10 cellular contexts compared by ENCODE assay signal in genomic region chr2:241561811-241562210, GRCh38. TPM values are rescaled to one million over a fixed set of nuclear protein-coding genes. Genes with fewer than 3 reads are reported as not detected.
DNase-seq lines count a peak whose midpoint lies in the region; ATAC-seq and TF ChIP-seq lines count a peak whose summit lies in the region.
"Had no signal": no experiment of that assay in that cellular context is flagged by ENCODE, and none has a peak within 500 bp of the region (broad histone marks: within the 10 kb centered on the region; RNA-seq: fewer than 3 reads in every experiment).

No MANE protein-coding gene starts in this region.

- no peak overlapping the region for H3K27ac Mint-ChIP-seq in activated CD8-positive, alpha-beta T cell treated with anti-CD3 and anti-CD28 coated beads for 36 hours

- peaks cover 6% of the 10 kb centered on the region for H3K4me1 Mint-ChIP-seq in activated CD8-positive, alpha-beta T cell treated with anti-CD3 and anti-CD28 coated beads for 36 hours (ENCODE audit: low read depth)

- no peak overlapping the region for H3K4me3 Mint-ChIP-seq in activated CD8-positive, alpha-beta T cell treated with anti-CD3 and anti-CD28 coated beads for 36 hours

- H3K27me3 Mint-ChIP-seq in activated CD8-positive, alpha-beta T cell treated with anti-CD3 and anti-CD28 coated beads for 36 hours = peaks cover 25% of the 10 kb centered on the region

- DNase-seq in ACHN (peak; percentile 59), RKO (ENCODE audit: low spot score) (peak; percentile 29), esophagus muscularis mucosa (ENCODE audit: extremely low spot score) (no peak), mucosa of descending colon (peak; percentile 31 to 75 (median 53)), middle frontal gyrus (ENCODE audit: extremely low spot score, low spot score) (no peak), HAP-1 (ENCODE audit: low spot score in 2 of 2) (no peak)
- no peak for DNase-seq in activated CD8-positive, alpha-beta T cell treated with anti-CD3 and anti-CD28 coated beads for 36 hours
- DNase-seq: activated T-cell treated with anti-CD3 and anti-CD28 coated beads for 4 hours had no signal

- TF ChIP-seq POLR2A in esophagus muscularis mucosa (IDR thresholded peaks at IDR 0.05; ENCODE audit: low read depth) = no peak

- H3K36me3 Mint-ChIP-seq in activated CD8-positive, alpha-beta T cell treated with anti-CD3 and anti-CD28 coated beads for 36 hours (ENCODE audit: low read depth) = peaks cover 4% of the 10 kb centered on the region

- POLR2A ChIA-PET in activated CD8-positive, alpha-beta T cell treated with anti-CD3 and anti-CD28 coated beads for 36 hours (lab: Charles Lee) = no interaction called here

- CTCF ChIA-PET in activated CD8-positive, alpha-beta T cell treated with anti-CD3 and anti-CD28 coated beads for 36 hours (lab: Charles Lee) = no interaction called here

- intact Hi-C loops in esophagus muscularis mucosa (cut with DNase I) (no loop called here), mucosa of descending colon (cut with DNase I, micrococcal nuclease) (no loop called here)
- intact Hi-C loops in activated CD8-positive, alpha-beta T cell treated with anti-CD3 and anti-CD28 coated beads for 36 hours (cut with micrococcal nuclease) = no loop called here

- peak; percentile 12 for ATAC-seq in mucosa of descending colon
- no peak for ATAC-seq in activated CD8-positive, alpha-beta T cell treated with anti-CD3 and anti-CD28 coated beads for 36 hours
- no peak for ATAC-seq in GM18870 (IDR thresholded peaks at IDR 0.05; ENCODE audit: unreplicated experiment)

- no peak for TF ChIP-seq EP300 in esophagus muscularis mucosa (IDR thresholded peaks at IDR 0.05)

- no peak for TF ChIP-seq CTCF in esophagus muscularis mucosa (IDR thresholded peaks at IDR 0.05)
- no peak for TF ChIP-seq CTCF in mucosa of descending colon (IDR thresholded peaks at IDR 0.05)
- no peak for TF ChIP-seq CTCF in activated CD8-positive, alpha-beta T cell treated with anti-CD3 and anti-CD28 coated beads for 36 hours (IDR thresholded peaks at IDR 0.05)

- peaks cover 0 to 17% (median 0%) of the 10 kb centered on the region in 4 donors for H3K27me3 ChIP-seq in esophagus muscularis mucosa
- no peaks in the 10 kb centered on the region for H3K27me3 ChIP-seq in HAP-1 (ENCODE audit: low read depth)

- H3K9me3 ChIP-seq in esophagus muscularis mucosa (peaks cover 0 to 7% (median under 1%) of the 10 kb centered on the region in 4 donors), mucosa of descending colon (no peaks in the 10 kb centered on the region), HAP-1 (no peaks in the 10 kb centered on the region; the same call in 1 of the 2 replicates)

- H3K27ac ChIP-seq in esophagus muscularis mucosa (replicated peaks in 1 of 4) = peak overlapping the region in 1 of 4 donors; percentile 30
- H3K27ac ChIP-seq: BLaER1 treated with 17β-estradiol and CSF1 and Interleukin-3, amounts not matched to agents 10 nM and 100 nM had no signal

- no CpG with 5 or more reads among the region's 18 CpGs for WGBS in esophagus muscularis mucosa

- H3K4me3 ChIP-seq in esophagus muscularis mucosa (peak overlapping the region in 3 of 4 donors; percentile 1 to 30 (median 20)), mucosa of descending colon (no peak overlapping the region), HAP-1 (no peak overlapping the region)
- H3K4me3 ChIP-seq: BLaER1 treated with 17β-estradiol and CSF1 and Interleukin-3, amounts not matched to agents 10 nM and 100 nM had no signal

- in situ Hi-C loops in ACHN (cut with HindIII; ENCODE audit: low pct_ligation_motif_present, low pct_unique_long_range_greater_than_20kb, low sequenced_read_pairs) (no loop called here), HAP-1 (cut with MboI; ENCODE audit: low sequenced_read_pairs) (no loop called here)

- peaks cover 11% of the 10 kb centered on the region for H3K9me3 Mint-ChIP-seq in activated CD8-positive, alpha-beta T cell treated with anti-CD3 and anti-CD28 coated beads for 36 hours

- peaks cover 0 to 18% (median 12%) of the 10 kb centered on the region in 4 donors for H3K36me3 ChIP-seq in esophagus muscularis mucosa
- no peaks in the 10 kb centered on the region for H3K36me3 ChIP-seq in mucosa of descending colon (ENCODE audit: low read depth)
- no peaks in the 10 kb centered on the region for H3K36me3 ChIP-seq in HAP-1 (replicated peaks)
- H3K36me3 ChIP-seq: BLaER1 treated with 17β-estradiol and CSF1 and Interleukin-3, amounts not matched to agents 10 nM and 100 nM had no signal

- H3K4me1 ChIP-seq in esophagus muscularis mucosa = peaks cover 42 to 84% (median 72%) of the 10 kb centered on the region in 4 donors
- no peaks in the 10 kb centered on the region for H3K4me1 ChIP-seq in mucosa of descending colon (ENCODE audit: low read depth)
- peaks cover 3% of the 10 kb centered on the region; the same call in 1 of the 2 replicates for H3K4me1 ChIP-seq in HAP-1

RNA-seq across cellular contexts. Expression of gene BOK, which starts 3.3 kb away (rescaled TPM):
- 100 to 1,000 TPM in 1 of 4 donors, 10 to 100 TPM in 3; 55.8 to 118 (median 73.7) TPM for total RNA-seq in esophagus muscularis mucosa
- 10 to 100 TPM in 1 of 3 donors, 1 to 10 TPM in 2; 6.7 to 25.5 (median 7.4) TPM for total RNA-seq in mucosa of descending colon
- under 1 TPM; 0.16 to 0.22 TPM for total RNA-seq in activated CD8-positive, alpha-beta T cell treated with anti-CD3 and anti-CD28 coated beads for 36 hours

RNA-seq across cellular contexts. Expression of gene STK25, which starts 53.4 kb away (rescaled TPM):
- total RNA-seq in esophagus muscularis mucosa (100 to 1,000 TPM; 127 to 220 (median 153) TPM), mucosa of descending colon (100 to 1,000 TPM in 2 of 3 donors, 10 to 100 TPM in 1; 89.8 to 137 (median 129) TPM)
- 100 to 1,000 TPM; 103 to 104 TPM for total RNA-seq in activated CD8-positive, alpha-beta T cell treated with anti-CD3 and anti-CD28 coated beads for 36 hours

Comparison
In these comparisons a context has a peak if more than half of its experiments do, and no peak if none do; other contexts are left out.
1. DNase-seq: peak in ACHN (single experiment), RKO (single experiment) and mucosa of descending colon (3 of 3); none in esophagus muscularis mucosa (single experiment), activated CD8-positive, alpha-beta T cell treated with anti-CD3 and anti-CD28 coated beads for 36 hours (single experiment), middle frontal gyrus (single experiment) and HAP-1 (0 of 2).
2. H3K4me3 ChIP-seq: peak in esophagus muscularis mucosa (3 of 4); none in mucosa of descending colon (single experiment) and HAP-1 (single experiment).
3. RNA of gene BOK, which starts 3.3 kb away (total RNA-seq): 55.8 to 118 TPM in esophagus muscularis mucosa and 6.7 to 25.5 TPM in mucosa of descending colon; 0.16 to 0.22 TPM in activated CD8-positive, alpha-beta T cell treated with anti-CD3 and anti-CD28 coated beads for 36 hours; every median in the first group is over 4 times any median in the second.